ENCODE assay signal across 14 cellular contexts in genomic region chr11:7538466-7539454, GRCh38. TPM values are rescaled to one million over a fixed set of nuclear protein-coding genes. Genes with fewer than 3 reads are reported as not detected.
DNase-seq lines count a peak whose midpoint lies in the region; ATAC-seq and TF ChIP-seq lines count a peak whose summit lies in the region.
"Had no signal": no experiment of that assay in that cellular context is flagged by ENCODE, and none has a peak within 500 bp of the region (broad histone marks: within the 10 kb centered on the region; RNA-seq: fewer than 3 reads in every experiment).

No MANE protein-coding gene starts in this region.

- CTCF ChIA-PET in HEK293T (lab: Yijun Ruan, JAX), result interaction anchor here (0.8 kb wide), 2 partner anchors 10 to 11 kb away, joined by 3 to 4 read pairs; no protein-coding TSS in a partner anchor

- no peak for ATAC-seq in GM21825 (IDR thresholded peaks at IDR 0.05; ENCODE audit: unreplicated experiment)
- ATAC-seq: activated CD4-positive, CD25-positive, alpha-beta regulatory T cell treated with anti-CD3 and anti-CD28 coated beads, Interleukin-2, amount 50 U/mL, for 24 hours had no signal

- peak overlapping the region; percentile 65 to 93 for H3K27ac ChIP-seq in esophagus (ENCODE audit: low read depth in 2 of 2, low read length in 1 of 2)
- H3K27ac ChIP-seq in prostate gland, result peak overlapping the region; percentile 69 to 80
- H3K27ac ChIP-seq: PC-9, psoas muscle had no signal

- DNase-seq in AG20443 (ENCODE audit: low spot score), result peak; percentile 77
- peak; percentile 10 for DNase-seq in EH (ENCODE audit: low read depth)
- peak; percentile 88 for DNase-seq in prostate gland (ENCODE audit: low spot score)
- DNase-seq in NCI-H1930 (lab: John Stamatoyannopoulos, UW), result no peak
- no peak for DNase-seq in HEK293T (ENCODE audit: extremely low spot score)
- DNase-seq: effector CD4-positive, alpha-beta T cell; HCEC 1CT; NCI-H146; NCI-H526 had no signal

- H3K27me3 ChIP-seq in esophagus (ENCODE audit: control insufficient read depth in 1 of 2, insufficient read depth in 2 of 2, low read length in 2 of 2) (no peaks in the 10 kb centered on the region), prostate gland (replicated peaks; ENCODE audit: insufficient read depth) (no peaks in the 10 kb centered on the region)

- H3K36me3 ChIP-seq in esophagus (ENCODE audit: control insufficient read depth in 2 of 2, insufficient read depth in 2 of 2, low read length in 1 of 2) (no peaks in the 10 kb centered on the region), prostate gland (no peaks in the 10 kb centered on the region)

- H3K4me3 ChIP-seq in esophagus (ENCODE audit: low read depth in 1 of 2, low read length in 2 of 2) (peak overlapping the region in 1 of 2 donors; percentile 16), prostate gland (peak overlapping the region in 1 of 2 donors; percentile 1)
- H3K4me3 ChIP-seq: PC-9, psoas muscle had no signal

- H3K9me3 ChIP-seq in esophagus (ENCODE audit: control insufficient read depth in 2 of 2, insufficient read depth in 1 of 2, low read depth in 1 of 2, low read length in 1 of 2), result no peaks in the 10 kb centered on the region
- no peaks in the 10 kb centered on the region for H3K9me3 ChIP-seq in prostate gland
- H3K9me3 ChIP-seq: psoas muscle had no signal

- POLR2A ChIA-PET in HEK293T (lab: Yijun Ruan, JAX), result no interaction called here

- WGBS in esophagus, 2 donors, result 65% methylated on average over 12 of the region's 12 CpGs
- 26% methylated on average over 12 of the region's 12 CpGs for WGBS in prostate gland

- no peak for TF ChIP-seq POLR2A in prostate gland (IDR thresholded peaks at IDR 0.05)

- peaks cover 0 to 21% of the 10 kb centered on the region in 2 donors for H3K4me1 ChIP-seq in esophagus (ENCODE audit: control insufficient read depth in 2 of 2, insufficient read depth in 2 of 2, low read length in 1 of 2)
- peaks cover 23% of the 10 kb centered on the region for H3K4me1 ChIP-seq in prostate gland (replicated peaks)

- intact Hi-C loops in prostate gland (cut with DNase I), result no loop called here

- no peak for TF ChIP-seq CTCF in prostate gland (IDR thresholded peaks at IDR 0.05)

TF ChIP-seq in HEK293T, 16 proteins besides CTCF, POLR2A, EP300 and RAD21:
- no peak for TF ChIP-seq FOXA1 (IDR thresholded peaks at IDR 0.05)
- no peak for TF ChIP-seq FOXM1 (IDR thresholded peaks at IDR 0.05; ENCODE audit: borderline replicate concordance)
- no peak for TF ChIP-seq L3MBTL2 (conservative IDR thresholded peaks at IDR 0.05)
- no peak for TF ChIP-seq HDGF (IDR thresholded peaks at IDR 0.05; ENCODE audit: borderline replicate concordance)
- no peak for TF ChIP-seq FOXK2 (IDR thresholded peaks at IDR 0.05)
- no peak for TF ChIP-seq NFRKB (IDR thresholded peaks at IDR 0.05)
- TF ChIP-seq PKNOX1 (IDR thresholded peaks at IDR 0.05), result no peak
- no peak for TF ChIP-seq TARDBP (IDR thresholded peaks at IDR 0.05)
- TF ChIP-seq ELF4 (IDR thresholded peaks at IDR 0.05), result no peak
- TF ChIP-seq LEF1 (IDR thresholded peaks at IDR 0.05; ENCODE audit: borderline replicate concordance), result no peak
- no peak for TF ChIP-seq CTBP1 (IDR thresholded peaks at IDR 0.05; ENCODE audit: borderline replicate concordance)
- no peak for TF ChIP-seq SP1 (IDR thresholded peaks at IDR 0.05)
- TF ChIP-seq ARNT (IDR thresholded peaks at IDR 0.05), result no peak

RNA-seq across cellular contexts. Expression of gene PPFIBP2, which starts 25.0 kb away (rescaled TPM):
- polyA plus RNA-seq in esophagus, result 10 to 100 TPM; 27.4 to 32.1 TPM
- 10 to 100 TPM; 76.3 to 88.3 TPM for total RNA-seq in prostate gland

RNA-seq across cellular contexts. Expression of gene OLFML1, which starts 53.5 kb away (rescaled TPM):
- polyA plus RNA-seq in esophagus, result 1 to 10 TPM in 1 of 2 donors, under 1 TPM in 1; 0.49 to 1.2 TPM
- 1 to 10 TPM; 3.5 to 4.4 TPM for total RNA-seq in prostate gland
- total RNA-seq: PC-9 had no signal

Comparison
In these comparisons a context has a peak if more than half of its experiments do, and no peak if none do; other contexts are left out.
1. DNase-seq: peak in AG20443 (single experiment), EH (single experiment) and prostate gland (single experiment); none in NCI-H1930 (0 of 2) and HEK293T (single experiment).